17 cellular contexts compared by ENCODE assay signal in the genomic region with DNA sequence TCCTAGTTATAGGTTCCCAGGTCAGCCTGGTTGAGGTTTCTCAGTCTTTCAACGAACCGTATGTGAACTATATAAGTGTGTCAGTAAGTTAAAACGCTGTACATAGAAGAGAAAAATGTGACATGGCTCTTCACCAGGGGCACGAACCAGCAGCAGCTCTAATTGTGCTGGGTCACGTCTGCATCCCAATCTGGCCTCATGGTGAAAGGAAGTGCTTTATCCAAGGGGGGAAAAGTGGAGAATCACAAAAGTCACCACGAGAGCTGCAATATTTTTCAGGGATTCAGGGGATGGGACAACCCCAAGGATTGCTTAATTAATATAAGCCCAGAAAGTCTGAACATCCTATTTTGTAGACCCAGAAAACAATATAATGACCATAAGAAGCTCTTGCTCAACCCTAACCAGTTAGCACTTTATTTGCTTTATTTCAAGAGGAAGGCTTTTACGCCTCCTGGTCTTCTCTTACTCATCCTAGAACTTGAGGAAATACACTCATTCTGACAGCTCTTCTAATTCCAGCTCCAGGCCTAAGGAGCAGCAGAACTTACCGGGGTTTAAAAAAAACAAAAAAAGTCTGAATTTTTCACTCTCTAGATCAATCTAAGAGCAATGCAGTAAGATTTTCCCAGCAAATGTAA. TPM values are rescaled to one million over a fixed set of nuclear protein-coding genes. Genes with fewer than 3 reads are reported as not detected.
DNase-seq lines count a peak whose midpoint lies in the region; TF ChIP-seq lines count a peak whose summit lies in the region.
"Had no signal": no experiment of that assay in that cellular context is flagged by ENCODE, and none has a peak within 500 bp of the region (broad histone marks: within the 10 kb centered on the region; RNA-seq: fewer than 3 reads in every experiment).

No MANE protein-coding gene starts in this region.

- no peaks in the 10 kb centered on the region for H3K9me3 Mint-ChIP-seq in glutamatergic neuron (ENCODE audit: unreplicated experiment)
- H3K9me3 Mint-ChIP-seq: CD8-positive, alpha-beta memory T cell; H9 had no signal

- BruUV-seq in OCI-LY7 (replicated peaks; lab: Mats Ljungman, UMichigan): no TSS peak

- no peaks in the 10 kb centered on the region for H3K79me2 ChIP-seq in OCI-LY7 (ENCODE audit: insufficient read depth, low read depth, low read length)

- H3K9ac ChIP-seq in adipocyte (ENCODE audit: low read length) (peak overlapping the region; percentile 75), subcutaneous abdominal adipose tissue (ENCODE audit: low read length in 5 of 5) (peak overlapping the region in 1 of 5 donors; percentile 25)

- peak; percentile 77 for DNase-seq in HT1080 (ENCODE audit: low read depth)
- no peak for DNase-seq in adipocyte (ENCODE audit: low read depth)
- DNase-seq in glutamatergic neuron: no peak
- DNase-seq in activated T-cell treated with anti-CD3 and anti-CD28 coated beads for 4 hours: no peak
- DNase-seq in OCI-LY7 (ENCODE audit: low spot score): no peak
- DNase-seq in NCI-H446 (lab: John Stamatoyannopoulos, UW): no peak
- DNase-seq in NCI-H2196 (lab: John Stamatoyannopoulos, UW; ENCODE audit: unreplicated experiment): no peak
- DNase-seq: CD8-positive, alpha-beta memory T cell; dorsolateral prefrontal cortex; H9; kidney; NCI-H1092; NCI-H526 treated with DMSO at 0.1 percent for 48 hours; SIG-M5; small intestine had no signal

- H4K20me1 ChIP-seq in OCI-LY7 (ENCODE audit: insufficient read depth, low read length): no peaks in the 10 kb centered on the region

- peak overlapping the region; percentile 64 for H3K27ac ChIP-seq in subcutaneous abdominal adipose tissue (ENCODE audit: low read depth, low read length)
- H3K27ac ChIP-seq in OCI-LY7 (ENCODE audit: low read depth, low read length, poor library complexity, severe bottlenecking): no peak overlapping the region
- H3K27ac ChIP-seq: dorsolateral prefrontal cortex had no signal

- H3K27me3 ChIP-seq in adipocyte (replicated peaks; ENCODE audit: control insufficient read depth, insufficient read depth, low read length) (no peaks in the 10 kb centered on the region), subcutaneous abdominal adipose tissue (ENCODE audit: control insufficient read depth in 5 of 5, insufficient read depth in 4 of 5, low read length in 5 of 5) (no peaks in the 10 kb centered on the region)
- H3K27me3 ChIP-seq: gastroesophageal sphincter had no signal

- H3K36me3 ChIP-seq in adipocyte (ENCODE audit: control insufficient read depth, insufficient read depth, low read length, severe bottlenecking): peaks cover 84% of the 10 kb centered on the region
- H3K36me3 ChIP-seq in subcutaneous abdominal adipose tissue (ENCODE audit: control insufficient read depth in 5 of 5, insufficient read depth in 5 of 5, low read length in 5 of 5): peaks cover 51 to 81% (median 64%) of the 10 kb centered on the region in 5 donors
- H3K36me3 ChIP-seq in OCI-LY7 (ENCODE audit: insufficient read depth, low read length): no peaks in the 10 kb centered on the region

- H3K4me1 ChIP-seq in adipocyte (ENCODE audit: control insufficient read depth, insufficient read depth, low read length) (peaks cover 90% of the 10 kb centered on the region), subcutaneous abdominal adipose tissue (ENCODE audit: control insufficient read depth in 5 of 5, insufficient read depth in 5 of 5, low read length in 5 of 5) (peaks cover 12 to 75% (median 54%) of the 10 kb centered on the region in 5 donors), OCI-LY7 (ENCODE audit: insufficient read depth, low read length, poor library complexity, severe bottlenecking) (no peaks in the 10 kb centered on the region)

- intact Hi-C loops in OCI-LY7 (cut with micrococcal nuclease; ENCODE audit: unreplicated experiment): no loop called here

- no peak overlapping the region for H2AFZ ChIP-seq in OCI-LY7 (ENCODE audit: low read length)

- POLR2A ChIA-PET in OCI-LY7 (lab: Charles Lee): no interaction called here

- H3K27ac Mint-ChIP-seq in glutamatergic neuron (ENCODE audit: unreplicated experiment): peak overlapping the region; percentile 50
- H3K27ac Mint-ChIP-seq: H9 had no signal

- no peaks in the 10 kb centered on the region for H3K9me2 ChIP-seq in OCI-LY7 (ENCODE audit: insufficient read depth, low read length)

- no peaks in the 10 kb centered on the region for H3K9me3 ChIP-seq in adipocyte (ENCODE audit: control insufficient read depth, low read length)
- no peaks in the 10 kb centered on the region for H3K9me3 ChIP-seq in subcutaneous abdominal adipose tissue (ENCODE audit: control insufficient read depth in 5 of 5, low read length in 5 of 5)
- no peaks in the 10 kb centered on the region for H3K9me3 ChIP-seq in OCI-LY7 (ENCODE audit: low read length)
- H3K9me3 ChIP-seq: gastroesophageal sphincter had no signal

- no peak overlapping the region for H3K4me3 Mint-ChIP-seq in glutamatergic neuron (ENCODE audit: unreplicated experiment)
- H3K4me3 Mint-ChIP-seq: CD8-positive, alpha-beta memory T cell; H9 had no signal

- peaks cover 10% of the 10 kb centered on the region for H3K4me1 Mint-ChIP-seq in glutamatergic neuron (ENCODE audit: low read depth, unreplicated experiment)

- H3K4me3 ChIP-seq in adipocyte (ENCODE audit: low read length) (no peak overlapping the region), subcutaneous abdominal adipose tissue (ENCODE audit: low read depth in 1 of 5, low read length in 5 of 5) (no peak overlapping the region), OCI-LY7 (ENCODE audit: low read depth, low read length, poor library complexity, severe bottlenecking) (no peak overlapping the region)
- H3K4me3 ChIP-seq: dorsolateral prefrontal cortex, gastroesophageal sphincter had no signal

- peaks cover 11% of the 10 kb centered on the region for H3K36me3 Mint-ChIP-seq in glutamatergic neuron (ENCODE audit: unreplicated experiment)

- TF ChIP-seq CTCF in glutamatergic neuron (IDR thresholded peaks at IDR 0.05; ENCODE audit: partially characterized antibody, unreplicated experiment): no peak
- TF ChIP-seq CTCF in OCI-LY7 (conservative IDR thresholded peaks at IDR 0.05; ENCODE audit: low read length): no peak

- CTCF ChIA-PET in OCI-LY7 (lab: Charles Lee; ENCODE audit: unreplicated experiment): no interaction called here

- H3K27me3 Mint-ChIP-seq in glutamatergic neuron (ENCODE audit: unreplicated experiment): no peaks in the 10 kb centered on the region
- H3K27me3 Mint-ChIP-seq: CD8-positive, alpha-beta memory T cell had no signal

- H3K4me2 ChIP-seq in OCI-LY7 (ENCODE audit: low read length): no peak overlapping the region

RNA-seq across cellular contexts. Expression of gene ANXA2, which starts 16.5 kb away (rescaled TPM):
- 3,876 and 3,948 TPM in 2 replicates for total RNA-seq in HT1080 (2014; rRNA removed; shearing (Covaris generic))
- 3,764 and 3,966 TPM in 2 replicates for polyA plus RNA-seq in HT1080 (2015; cell fraction: cytosol; rRNA removed)
- 5,018 and 5,424 TPM in 2 replicates for polyA plus RNA-seq in HT1080 (2015; cell fraction: nucleus; rRNA removed)
- total RNA-seq in glutamatergic neuron (ENCODE audit: unreplicated experiment) (925 TPM), OCI-LY7 (2022) (29.8 and 43.4 TPM in 2 replicates)
- total RNA-seq in OCI-LY7 (2014; rRNA removed; shearing (Covaris generic)): 26.5 and 40.1 TPM in 2 replicates

Comparison
In these comparisons a context has a peak if more than half of its experiments do, and no peak if none do; other contexts are left out.
1. RNA of gene ANXA2, which starts 16.5 kb away (total RNA-seq): 3,876 to 3,948 TPM in HT1080 and 925 TPM in glutamatergic neuron (single experiment); 26.5 to 43.4 TPM in OCI-LY7; every median in the first group is over 10 times any median in the second.